8 cellular contexts compared by ENCODE assay signal in genomic region chr2:66433945-66434678, GRCh38. TPM values are rescaled to one million over a fixed set of nuclear protein-coding genes. Genes with fewer than 3 reads are reported as not detected.
A peak's percentile ranks its signal among the peaks of the same experiment; 100 is the strongest.
DNase-seq lines count a peak whose midpoint lies in the region; ATAC-seq and TF ChIP-seq lines count a peak whose summit lies in the region.

No MANE protein-coding gene starts in this region.

- H3K9ac ChIP-seq in SK-N-SH: peak overlapping the region; percentile 90

- TF ChIP-seq CTCF in A673 (conservative IDR thresholded peaks at IDR 0.05; ENCODE audit: low read depth, low read length): no peak
- TF ChIP-seq CTCF in SK-N-SH (IDR thresholded peaks at IDR 0.05): no peak
- no peak for TF ChIP-seq CTCF in epithelial cell of esophagus (IDR thresholded peaks at IDR 0.05; ENCODE audit: insufficient read depth, low read depth, low read length, missing control alignments)
- no peak for TF ChIP-seq CTCF in upper lobe of left lung (IDR thresholded peaks at IDR 0.05)
- TF ChIP-seq CTCF in GM13976 (IDR thresholded peaks at IDR 0.05; ENCODE audit: borderline replicate concordance, control extremely low read depth, extremely low read depth, insufficient read depth, missing control alignments): no peak

- H2AFZ ChIP-seq in SK-N-SH (ENCODE audit: low read depth): peak overlapping the region; percentile 82; the same call in 1 of the 2 replicates

- DNase-seq in A673 (ENCODE audit: low spot score) (peak; percentile 83), GDM1 (lab: John Stamatoyannopoulos, UW) (peak; percentile 12), SK-N-SH (peak; percentile 73), epithelial cell of esophagus (ENCODE audit: low read depth) (peak; percentile 81), middle frontal gyrus (ENCODE audit: extremely low spot score, low spot score) (peak; percentile 9), upper lobe of left lung (peak in 1 of 2 donors; percentile 91), GM13976 (ENCODE audit: low spot score) (no peak)

- H3K4me3 ChIP-seq in A673 (ENCODE audit: low read depth, low read length, poor library complexity, severe bottlenecking): peak overlapping the region; percentile 59
- H3K4me3 ChIP-seq in SK-N-SH (ENCODE audit: low read depth in 2 of 2, low read length in 1 of 2): peak overlapping the region; percentile 85 to 90
- peak overlapping the region; percentile 68 for H3K4me3 ChIP-seq in epithelial cell of esophagus (ENCODE audit: low read length)
- H3K4me3 ChIP-seq in upper lobe of left lung: peak overlapping the region; percentile 57 to 76 (median 61)

- H3K9me3 ChIP-seq in A673 (ENCODE audit: low read depth, low read length, poor library complexity, severe bottlenecking) (no peaks in the 10 kb centered on the region), SK-N-SH (no peaks in the 10 kb centered on the region), upper lobe of left lung (no peaks in the 10 kb centered on the region)

- POLR2A ChIA-PET in A673 (lab: Charles Lee; ENCODE audit: low non-redundant PET) (interaction anchor here (0.6 to 1.1 kb wide), 3 partner anchors 12 to 399 kb away, joined by 3 read pairs; no protein-coding TSS in a partner anchor), SK-N-SH (lab: Yijun Ruan, JAX) (interaction anchor here (0.7 to 3.6 kb wide), 20 partner anchors 9 to 1597 kb away, joined by 3 to 27 read pairs (median 4); partner anchors contain the start of gene ETAA1)

- H3K4me2 ChIP-seq in SK-N-SH: peak overlapping the region; percentile 94

- H3K36me3 ChIP-seq in A673 (ENCODE audit: insufficient read depth, low read length, poor library complexity, severe bottlenecking) (peaks cover 16% of the 10 kb centered on the region), SK-N-SH (replicated peaks in 1 of 2; ENCODE audit: control insufficient read depth in 1 of 2, insufficient read depth in 2 of 2, low read length in 1 of 2) (peaks cover 0 to 10% of the 10 kb centered on the region in 2 experiments), upper lobe of left lung (peaks cover 0 to 8% (median 3%) of the 10 kb centered on the region in 4 donors)

- H3K4me1 ChIP-seq in A673 (ENCODE audit: insufficient read depth, low read length, poor library complexity, severe bottlenecking) (peaks cover 27% of the 10 kb centered on the region), SK-N-SH (ENCODE audit: control insufficient read depth in 1 of 2, insufficient read depth in 2 of 2, low read depth in 1 of 2, low read length in 1 of 2) (peaks cover 0 to 14% of the 10 kb centered on the region in 2 experiments; a peak in 2 of 4 replicates), upper lobe of left lung (peaks cover 11 to 28% (median 15%) of the 10 kb centered on the region in 4 donors)

- CTCF ChIA-PET in A673 (lab: Charles Lee): interaction anchor here (0.5 to 1.5 kb wide), 4 partner anchors 28 to 141 kb away, joined by 3 to 6 read pairs (median 4); no protein-coding TSS in a partner anchor
- CTCF ChIA-PET in SK-N-SH (lab: Yijun Ruan, JAX): interaction anchor here (0.7 to 3.4 kb wide), 25 partner anchors 10 to 1598 kb away, joined by 3 to 41 read pairs (median 4); no protein-coding TSS in a partner anchor

- peak in 2 of 4 donors; percentile 27 to 53 for TF ChIP-seq POLR2A in upper lobe of left lung (IDR thresholded peaks at IDR 0.05)

- no TSS peak for BruUV-seq in A673 (replicated peaks; lab: Mats Ljungman, UMichigan)

- no peaks in the 10 kb centered on the region for H3K9me2 ChIP-seq in SK-N-SH

- H3K27ac ChIP-seq in A673 (ENCODE audit: low read depth, low read length, poor library complexity, severe bottlenecking): peak overlapping the region; percentile 95
- peak overlapping the region; percentile 76 to 81 for H3K27ac ChIP-seq in SK-N-SH (ENCODE audit: low read depth in 2 of 2, low read length in 1 of 2)
- peak overlapping the region; percentile 90 to 97 (median 94) for H3K27ac ChIP-seq in upper lobe of left lung

- TF ChIP-seq RAD21 in Ishikawa (IDR thresholded peaks at IDR 0.05; ENCODE audit: low read depth) (no peak), SK-N-SH (IDR thresholded peaks at IDR 0.05; ENCODE audit: low read length) (no peak)

- in situ Hi-C loops in GM13976 (cut with MboI; ENCODE audit: low sequenced_read_pairs, unreplicated experiment): loop anchor here (25.0 kb wide), 1 partner anchor 797 kb away; no protein-coding TSS in a partner anchor

- intact Hi-C loops in A673 (cut with micrococcal nuclease; ENCODE audit: unreplicated experiment): loop anchor here (2.0 to 10.0 kb wide), 8 partner anchors 141 to 1413 kb away; no protein-coding TSS in a partner anchor

- 1% methylated on average over 22 of the region's 61 CpGs for WGBS in SK-N-SH (ENCODE audit: low lambda C conversion rate)
- WGBS in upper lobe of left lung, 2 donors: 0 to 1% methylated on average over 21 to 61 of the region's 61 CpGs

- TF ChIP-seq EP300 in Ishikawa (IDR thresholded peaks at IDR 0.05; ENCODE audit: borderline replicate concordance) (no peak), SK-N-SH (IDR thresholded peaks at IDR 0.05; ENCODE audit: borderline replicate concordance in 1 of 2, low read depth in 1 of 2, low read length in 1 of 2) (no peak), upper lobe of left lung (IDR thresholded peaks at IDR 0.05) (no peak)

- peaks cover 12% of the 10 kb centered on the region for H3F3A ChIP-seq in SK-N-SH (replicated peaks; ENCODE audit: insufficient read depth)

- peak; percentile 65 to 74 for ATAC-seq in upper lobe of left lung (ENCODE audit: low FRiP score in 2 of 2)

- H3K27me3 ChIP-seq in A673 (replicated peaks; ENCODE audit: insufficient read depth, low read depth, low read length, poor library complexity) (no peaks in the 10 kb centered on the region), SK-N-SH (ENCODE audit: insufficient read depth) (no peaks in the 10 kb centered on the region), upper lobe of left lung (peaks cover 0 to 15% (median 5%) of the 10 kb centered on the region in 4 donors)

- H4K20me1 ChIP-seq in SK-N-SH (ENCODE audit: insufficient read depth): no peaks in the 10 kb centered on the region

- peaks cover 39% of the 10 kb centered on the region for H3K79me2 ChIP-seq in SK-N-SH (ENCODE audit: insufficient read depth)

TF ChIP-seq in Ishikawa, 13 proteins besides CTCF, POLR2A, EP300 and RAD21:
- TF ChIP-seq FOXM1 (IDR thresholded peaks at IDR 0.05; ENCODE audit: borderline replicate concordance, low read depth) (no peak), TCF12 (IDR thresholded peaks at IDR 0.05; ENCODE audit: low read depth) (0 out of 2 replicates have a peak, but pooled peaks have one; percentile 6), TEAD4 (IDR thresholded peaks at IDR 0.05) (0 out of 2 replicates have a peak, but pooled peaks have one; percentile 3)
- TF ChIP-seq, protein P1, sequence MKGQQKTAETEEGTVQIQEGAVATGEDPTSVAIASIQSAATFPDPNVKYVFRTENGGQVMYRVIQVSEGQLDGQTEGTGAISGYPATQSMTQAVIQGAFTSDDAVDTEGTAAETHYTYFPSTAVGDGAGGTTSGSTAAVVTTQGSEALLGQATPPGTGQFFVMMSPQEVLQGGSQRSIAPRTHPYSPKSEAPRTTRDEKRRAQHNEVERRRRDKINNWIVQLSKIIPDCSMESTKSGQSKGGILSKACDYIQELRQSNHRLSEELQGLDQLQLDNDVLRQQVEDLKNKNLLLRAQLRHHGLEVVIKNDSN (IDR thresholded peaks at IDR 0.05): no peak

TF ChIP-seq in SK-N-SH, 30 proteins besides CTCF, POLR2A, EP300 and RAD21:
- peak; percentile 7 for TF ChIP-seq CHD2 (IDR thresholded peaks at IDR 0.05; ENCODE audit: low read length, partially characterized antibody)
- TF ChIP-seq POLR2AphosphoS5 (IDR thresholded peaks at IDR 0.05; ENCODE audit: low read depth, low read length): no peak
- 0 out of 2 replicates have a peak, but pooled peaks have one; percentile 35 for TF ChIP-seq TAF1 (IDR thresholded peaks at IDR 0.05; ENCODE audit: borderline replicate concordance, low read depth, low read length)
- 0 out of 2 replicates have a peak, but pooled peaks have one; percentile 6 for TF ChIP-seq REST (IDR thresholded peaks at IDR 0.05; ENCODE audit: low read depth, low read length)

RNA-seq across cellular contexts. Expression of gene MEIS1, which starts 0.8 kb away (rescaled TPM):
- total RNA-seq in A673 (2021) (89.4 and 103 TPM in 2 replicates), upper lobe of left lung (10 to 100 TPM; 23.1 to 43.9 (median 30.0) TPM)
- 16.9 and 21.8 TPM in 2 replicates for polyA plus RNA-seq in SK-N-SH (2012; rRNA removed)
- 10.7 and 11.9 TPM in 2 replicates for polyA plus RNA-seq in SK-N-SH (2012; cell fraction: cytosol; rRNA removed)
- 30.1 and 60.1 TPM in 2 replicates for polyA plus RNA-seq in SK-N-SH (2012; cell fraction: nucleus; rRNA removed)
